ENCODE assay signal across 13 cellular contexts in genomic region chr1:203200059-203200553, GRCh38. TPM values are rescaled to one million over a fixed set of nuclear protein-coding genes. Genes with fewer than 3 reads are reported as not detected.
DNase-seq lines count a peak whose midpoint lies in the region; ATAC-seq, FAIRE-seq and TF ChIP-seq lines count a peak whose summit lies in the region.
"Had no signal": no experiment of that assay in that cellular context is flagged by ENCODE, and none has a peak within 500 bp of the region (broad histone marks: within the 10 kb centered on the region; RNA-seq: fewer than 3 reads in every experiment).

No MANE protein-coding gene starts in this region.

- H3K4me3 Mint-ChIP-seq in activated CD4-positive, alpha-beta memory T cell treated with anti-CD3 and anti-CD28 coated beads, Interleukin-2, amount 10 ng/mL, durations not matched to agents 7 days and 5 days: no peak overlapping the region
- H3K4me3 Mint-ChIP-seq: CD4-positive, CD25-positive, alpha-beta regulatory T cell had no signal

- no peak for FAIRE-seq in pancreas (lab: Jason Lieb, UNC)

- H3K27me3 ChIP-seq in pancreas: no peaks in the 10 kb centered on the region

- CTCF ChIA-PET in RWPE1 (lab: Yijun Ruan, JAX): interaction anchor here (1.0 to 2.2 kb wide), 6 partner anchors 16 to 161 kb away, joined by 3 to 19 read pairs (median 6); no protein-coding TSS in a partner anchor
- CTCF ChIA-PET in activated CD4-positive, alpha-beta memory T cell treated with anti-CD3 and anti-CD28 coated beads, Interleukin-2, amount 10 ng/mL, durations not matched to agents 7 days and 5 days (lab: Charles Lee): interaction anchor here (0.9 kb wide), 1 partner anchor 161 kb away, joined by 4 read pairs; no protein-coding TSS in a partner anchor

- TF ChIP-seq CTCF in RWPE1 (conservative IDR thresholded peaks at IDR 0.05; ENCODE audit: low read depth) (no peak), fibroblast of villous mesenchyme (IDR thresholded peaks at IDR 0.05; ENCODE audit: insufficient read depth, low read depth, low read length) (no peak), pancreas (IDR thresholded peaks at IDR 0.05) (no peak)

- H3K4me1 Mint-ChIP-seq in activated CD4-positive, alpha-beta memory T cell treated with anti-CD3 and anti-CD28 coated beads, Interleukin-2, amount 10 ng/mL, durations not matched to agents 7 days and 5 days: no peaks in the 10 kb centered on the region
- H3K4me1 Mint-ChIP-seq: CD4-positive, CD25-positive, alpha-beta regulatory T cell had no signal

- H3K36me3 ChIP-seq in pancreas: no peaks in the 10 kb centered on the region
- H3K36me3 ChIP-seq: cardiac muscle cell had no signal

- no peaks in the 10 kb centered on the region for H3K4me1 ChIP-seq in pancreas

- intact Hi-C loops in pancreas (cut with DNase I): no loop called here

- H3K9me3 Mint-ChIP-seq in activated CD4-positive, alpha-beta memory T cell treated with anti-CD3 and anti-CD28 coated beads, Interleukin-2, amount 10 ng/mL, durations not matched to agents 7 days and 5 days: no peaks in the 10 kb centered on the region

- H3K4me3 ChIP-seq in fibroblast of villous mesenchyme (ENCODE audit: low read depth, low read length) (no peak overlapping the region), pancreas (no peak overlapping the region)
- H3K4me3 ChIP-seq: cardiac muscle cell had no signal

- H3K27ac Mint-ChIP-seq in activated CD4-positive, alpha-beta memory T cell treated with anti-CD3 and anti-CD28 coated beads, Interleukin-2, amount 10 ng/mL, durations not matched to agents 7 days and 5 days: no peak overlapping the region
- H3K27ac Mint-ChIP-seq: CD4-positive, CD25-positive, alpha-beta regulatory T cell had no signal

- no peaks in the 10 kb centered on the region for H3K36me3 Mint-ChIP-seq in activated CD4-positive, alpha-beta memory T cell treated with anti-CD3 and anti-CD28 coated beads, Interleukin-2, amount 10 ng/mL, durations not matched to agents 7 days and 5 days (ENCODE audit: low read depth)
- H3K36me3 Mint-ChIP-seq: CD4-positive, CD25-positive, alpha-beta regulatory T cell had no signal

- ATAC-seq in pancreas: peak in 3 of 4 donors; percentile 43 to 66 (median 57)
- ATAC-seq in HG03565 (IDR thresholded peaks at IDR 0.05; ENCODE audit: unreplicated experiment): no peak

- DNase-seq in AG20443 (ENCODE audit: low spot score): peak; percentile 72
- DNase-seq in RWPE1 (ENCODE audit: low spot score): peak; percentile 49
- peak; percentile 92 for DNase-seq in fibroblast of villous mesenchyme (ENCODE audit: low read depth)
- no peak for DNase-seq in pancreas
- DNase-seq in NCI-H146 treated with DMSO at 0.1 percent for 48 hours (lab: John Stamatoyannopoulos, UW; ENCODE audit: unreplicated experiment): no peak
- DNase-seq in activated CD4-positive, alpha-beta memory T cell treated with anti-CD3 and anti-CD28 coated beads, Interleukin-2, amount 10 ng/mL, durations not matched to agents 7 days and 5 days: no peak
- no peak for DNase-seq in RKO (ENCODE audit: low spot score)
- DNase-seq: activated CD4-positive, alpha-beta T cell treated with anti-CD3 and anti-CD28 coated beads, Interleukin-2, amount 50 U/mL, for 1 hour; CD4-positive, CD25-positive, alpha-beta regulatory T cell had no signal

- POLR2A ChIA-PET in RWPE1 (lab: Yijun Ruan, JAX; ENCODE audit: low non-redundant PET): no interaction called here
- POLR2A ChIA-PET in activated CD4-positive, alpha-beta memory T cell treated with anti-CD3 and anti-CD28 coated beads, Interleukin-2, amount 10 ng/mL, durations not matched to agents 7 days and 5 days (lab: Charles Lee): interaction anchor here (0.9 kb wide), 1 partner anchor 160 kb away, joined by 3 read pairs; no protein-coding TSS in a partner anchor

- peaks cover 40% of the 10 kb centered on the region for H3K27me3 Mint-ChIP-seq in activated CD4-positive, alpha-beta memory T cell treated with anti-CD3 and anti-CD28 coated beads, Interleukin-2, amount 10 ng/mL, durations not matched to agents 7 days and 5 days

- H3K27ac ChIP-seq in RWPE1: peak overlapping the region; percentile 92
- no peak overlapping the region for H3K27ac ChIP-seq in pancreas
- H3K27ac ChIP-seq: cardiac muscle cell had no signal

- no peaks in the 10 kb centered on the region for H3K9me3 ChIP-seq in pancreas

- 59 to 67% methylated on average over 7 of the region's 7 CpGs for WGBS in pancreas, 2 donors

RNA-seq across cellular contexts. Expression of gene CHI3L1, which starts 13.6 kb away (rescaled TPM):
- total RNA-seq in fibroblast of villous mesenchyme (15.8 and 136 TPM in 2 replicates), pancreas (10 to 100 TPM in 2 of 6 donors, 1 to 10 TPM in 4; 1.7 to 12.1 (median 7.9) TPM)
- polyA plus RNA-seq in pancreas: 10 to 100 TPM in 1 of 2 donors, 1 to 10 TPM in 1; 3.2 to 11.0 TPM
- total RNA-seq in activated CD4-positive, alpha-beta memory T cell treated with anti-CD3 and anti-CD28 coated beads, Interleukin-2, amount 10 ng/mL, durations not matched to agents 7 days and 5 days: not detected
- total RNA-seq: cardiac muscle cell; CD4-positive, CD25-positive, alpha-beta regulatory T cell; lung microvascular endothelial cell; OCI-LY7 had no signal
- polyA plus RNA-seq: CD4-positive, CD25-positive, alpha-beta regulatory T cell had no signal

RNA-seq across cellular contexts. Expression of gene MYBPH, which starts 24.5 kb away (rescaled TPM):
- 0.32 and 0.43 TPM in 2 replicates for total RNA-seq in fibroblast of villous mesenchyme
- not detected for total RNA-seq in pancreas
- not detected for polyA plus RNA-seq in pancreas
- not detected for total RNA-seq in activated CD4-positive, alpha-beta memory T cell treated with anti-CD3 and anti-CD28 coated beads, Interleukin-2, amount 10 ng/mL, durations not matched to agents 7 days and 5 days
- total RNA-seq: CD4-positive, CD25-positive, alpha-beta regulatory T cell; lung microvascular endothelial cell; OCI-LY7 had no signal
- polyA plus RNA-seq: CD4-positive, CD25-positive, alpha-beta regulatory T cell had no signal

RNA-seq across cellular contexts. Expression of gene CHIT1, which starts 29.4 kb away (rescaled TPM):
- under 0.01 TPM in 1 of 2 replicates, not detected in the other for total RNA-seq in fibroblast of villous mesenchyme
- under 1 TPM; 0.05 to 0.38 (median 0.18) TPM for total RNA-seq in pancreas
- polyA plus RNA-seq in pancreas: under 1 TPM; 0.23 to 0.28 TPM
- under 1 TPM; 0.15 to 0.55 TPM for total RNA-seq in activated CD4-positive, alpha-beta memory T cell treated with anti-CD3 and anti-CD28 coated beads, Interleukin-2, amount 10 ng/mL, durations not matched to agents 7 days and 5 days
- total RNA-seq: lung microvascular endothelial cell had no signal
- polyA plus RNA-seq: cardiac muscle cell; CD4-positive, CD25-positive, alpha-beta regulatory T cell had no signal

Comparison
In these comparisons a context has a peak if more than half of its experiments do, and no peak if none do; other contexts are left out.
1. DNase-seq: peak in AG20443 (single experiment), RWPE1 (single experiment) and fibroblast of villous mesenchyme (single experiment); none in pancreas (0 of 6), NCI-H146 treated with DMSO at 0.1 percent for 48 hours (single experiment), activated CD4-positive, alpha-beta memory T cell treated with anti-CD3 and anti-CD28 coated beads, Interleukin-2, amount 10 ng/mL, durations not matched to agents 7 days and 5 days (single experiment) and RKO (single experiment).